In the genomic region with DNA sequence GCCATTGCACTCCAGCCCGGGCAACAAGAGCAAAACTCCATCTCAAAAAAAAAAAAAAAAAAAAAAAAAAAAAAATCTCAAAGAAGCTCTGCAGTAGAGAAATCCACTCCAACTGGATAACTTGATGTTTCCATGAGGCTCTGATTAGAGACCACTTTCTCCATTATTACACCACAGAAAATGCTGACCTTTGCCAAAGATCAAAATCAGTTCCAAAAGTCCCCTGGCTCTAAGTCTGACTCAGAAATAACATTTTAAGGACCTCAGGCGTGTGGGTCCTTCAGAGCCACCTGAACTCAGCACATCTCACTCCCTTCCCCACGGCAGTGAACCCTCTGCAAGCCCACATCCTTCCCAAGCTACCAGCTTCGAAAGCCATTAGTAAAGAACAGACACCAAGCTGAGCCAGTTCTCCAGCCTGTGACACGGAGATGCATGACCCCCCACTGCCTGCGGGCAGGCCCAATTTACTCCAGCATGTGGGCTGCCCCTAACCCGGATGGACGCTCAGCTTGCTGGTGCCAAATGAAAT, we compare ENCODE assay signal across 2 cellular contexts.
TF ChIP-seq lines count a peak whose summit lies in the region.

No MANE protein-coding gene starts in this region.

TF ChIP-seq in WTC11, 78 proteins besides CTCF, POLR2A, EP300 and RAD21 (continued from another document):
- TF ChIP-seq USF1 (CRISPR knock-in tag; IDR thresholded peaks at IDR 0.05): no peak
- no peak for TF ChIP-seq GRHL2 (CRISPR knock-in tag; IDR thresholded peaks at IDR 0.05; ENCODE audit: insufficient replicate concordance, severe bottlenecking)
- TF ChIP-seq GTF2I (CRISPR knock-in tag; conservative IDR thresholded peaks at IDR 0.05): no peak
- TF ChIP-seq TCF7 (CRISPR knock-in tag; IDR thresholded peaks at IDR 0.05; ENCODE audit: low read depth): no peak
- TF ChIP-seq TP53 (CRISPR knock-in tag; IDR thresholded peaks at IDR 0.05): no peak
- no peak for TF ChIP-seq FOXK1 (CRISPR knock-in tag; IDR thresholded peaks at IDR 0.05)
- TF ChIP-seq MLX (CRISPR knock-in tag; IDR thresholded peaks at IDR 0.05): no peak
- TF ChIP-seq SP1 (CRISPR knock-in tag; conservative IDR thresholded peaks at IDR 0.05): no peak
- TF ChIP-seq, protein P1, sequence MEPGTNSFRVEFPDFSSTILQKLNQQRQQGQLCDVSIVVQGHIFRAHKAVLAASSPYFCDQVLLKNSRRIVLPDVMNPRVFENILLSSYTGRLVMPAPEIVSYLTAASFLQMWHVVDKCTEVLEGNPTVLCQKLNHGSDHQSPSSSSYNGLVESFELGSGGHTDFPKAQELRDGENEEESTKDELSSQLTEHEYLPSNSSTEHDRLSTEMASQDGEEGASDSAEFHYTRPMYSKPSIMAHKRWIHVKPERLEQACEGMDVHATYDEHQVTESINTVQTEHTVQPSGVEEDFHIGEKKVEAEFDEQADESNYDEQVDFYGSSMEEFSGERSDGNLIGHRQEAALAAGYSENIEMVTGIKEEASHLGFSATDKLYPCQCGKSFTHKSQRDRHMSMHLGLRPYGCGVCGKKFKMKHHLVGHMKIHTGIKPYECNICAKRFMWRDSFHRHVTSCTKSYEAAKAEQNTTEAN (CRISPR knock-in tag; IDR thresholded peaks at IDR 0.05): no peak
- TF ChIP-seq ZNF263 (CRISPR knock-in tag; IDR thresholded peaks at IDR 0.05; ENCODE audit: low read depth): no peak
- no peak for TF ChIP-seq KAT7 (CRISPR knock-in tag; IDR thresholded peaks at IDR 0.05; ENCODE audit: borderline replicate concordance)
- TF ChIP-seq ATF2 (CRISPR knock-in tag; IDR thresholded peaks at IDR 0.05; ENCODE audit: borderline replicate concordance, low read depth): no peak
- TF ChIP-seq AFF4 (CRISPR knock-in tag; IDR thresholded peaks at IDR 0.05; ENCODE audit: borderline replicate concordance): no peak
- TF ChIP-seq FOXP4 (CRISPR knock-in tag; IDR thresholded peaks at IDR 0.05): no peak
- TF ChIP-seq ZNF317 (CRISPR knock-in tag; IDR thresholded peaks at IDR 0.05; ENCODE audit: borderline replicate concordance, low read depth): no peak
- no peak for TF ChIP-seq TEAD1 (CRISPR knock-in tag; IDR thresholded peaks at IDR 0.05)
- no peak for TF ChIP-seq ZNF671 (CRISPR knock-in tag; IDR thresholded peaks at IDR 0.05)
- no peak for TF ChIP-seq SMAD4 (CRISPR knock-in tag; IDR thresholded peaks at IDR 0.05)

TF ChIP-seq in endothelial cell of umbilical vein, 7 proteins besides CTCF, POLR2A, EP300 and RAD21:
- TF ChIP-seq, protein P2, sequence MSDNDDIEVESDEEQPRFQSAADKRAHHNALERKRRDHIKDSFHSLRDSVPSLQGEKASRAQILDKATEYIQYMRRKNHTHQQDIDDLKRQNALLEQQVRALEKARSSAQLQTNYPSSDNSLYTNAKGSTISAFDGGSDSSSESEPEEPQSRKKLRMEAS (IDR thresholded peaks at IDR 0.05; ENCODE audit: insufficient read depth, insufficient read length): no peak
- TF ChIP-seq FOS (IDR thresholded peaks at IDR 0.05; ENCODE audit: borderline replicate concordance, insufficient read depth, low read length) (no peak), JUN (IDR thresholded peaks at IDR 0.05; ENCODE audit: borderline replicate concordance, insufficient read depth, insufficient read length, low read depth) (no peak), MYC (IDR thresholded peaks at IDR 0.05; ENCODE audit: low read depth, low read length) (no peak), GATA2 (IDR thresholded peaks at IDR 0.05; ENCODE audit: insufficient read depth, insufficient read length, low read depth, low read length) (no peak), POLR2AphosphoS5 (IDR thresholded peaks at IDR 0.05; ENCODE audit: insufficient read depth, low read depth, low read length) (no peak), EZH2 (IDR thresholded peaks at IDR 0.05; ENCODE audit: borderline replicate concordance, low read depth, low read length, severe bottlenecking) (no peak)
